In the genomic region with DNA sequence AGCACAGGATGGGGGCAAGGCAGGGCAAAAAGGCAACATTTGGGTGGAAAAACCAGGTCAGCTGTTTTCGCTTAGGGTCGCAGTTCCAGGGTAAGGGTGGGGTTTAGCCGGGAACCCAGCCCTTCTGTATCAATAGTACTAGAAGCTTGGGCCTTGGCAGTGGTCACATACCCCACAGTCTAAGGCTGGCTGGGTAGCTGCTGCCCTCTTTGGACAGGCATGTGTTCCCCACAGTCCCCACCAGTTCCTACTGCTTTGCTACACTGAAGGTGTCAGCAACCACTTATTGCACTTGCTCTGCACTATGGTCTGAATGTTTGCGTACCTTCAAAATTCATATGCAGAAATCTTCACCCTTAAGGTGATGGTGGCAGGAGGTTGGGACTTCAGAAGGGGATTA, we compare ENCODE assay signal across 1 cellular context.
TF ChIP-seq lines count a peak whose summit lies in the region.

No MANE protein-coding gene starts in this region.

TF ChIP-seq in GM23338, 12 proteins besides CTCF, POLR2A, EP300 and RAD21 (continued from another document):
- TF ChIP-seq, protein P1, sequence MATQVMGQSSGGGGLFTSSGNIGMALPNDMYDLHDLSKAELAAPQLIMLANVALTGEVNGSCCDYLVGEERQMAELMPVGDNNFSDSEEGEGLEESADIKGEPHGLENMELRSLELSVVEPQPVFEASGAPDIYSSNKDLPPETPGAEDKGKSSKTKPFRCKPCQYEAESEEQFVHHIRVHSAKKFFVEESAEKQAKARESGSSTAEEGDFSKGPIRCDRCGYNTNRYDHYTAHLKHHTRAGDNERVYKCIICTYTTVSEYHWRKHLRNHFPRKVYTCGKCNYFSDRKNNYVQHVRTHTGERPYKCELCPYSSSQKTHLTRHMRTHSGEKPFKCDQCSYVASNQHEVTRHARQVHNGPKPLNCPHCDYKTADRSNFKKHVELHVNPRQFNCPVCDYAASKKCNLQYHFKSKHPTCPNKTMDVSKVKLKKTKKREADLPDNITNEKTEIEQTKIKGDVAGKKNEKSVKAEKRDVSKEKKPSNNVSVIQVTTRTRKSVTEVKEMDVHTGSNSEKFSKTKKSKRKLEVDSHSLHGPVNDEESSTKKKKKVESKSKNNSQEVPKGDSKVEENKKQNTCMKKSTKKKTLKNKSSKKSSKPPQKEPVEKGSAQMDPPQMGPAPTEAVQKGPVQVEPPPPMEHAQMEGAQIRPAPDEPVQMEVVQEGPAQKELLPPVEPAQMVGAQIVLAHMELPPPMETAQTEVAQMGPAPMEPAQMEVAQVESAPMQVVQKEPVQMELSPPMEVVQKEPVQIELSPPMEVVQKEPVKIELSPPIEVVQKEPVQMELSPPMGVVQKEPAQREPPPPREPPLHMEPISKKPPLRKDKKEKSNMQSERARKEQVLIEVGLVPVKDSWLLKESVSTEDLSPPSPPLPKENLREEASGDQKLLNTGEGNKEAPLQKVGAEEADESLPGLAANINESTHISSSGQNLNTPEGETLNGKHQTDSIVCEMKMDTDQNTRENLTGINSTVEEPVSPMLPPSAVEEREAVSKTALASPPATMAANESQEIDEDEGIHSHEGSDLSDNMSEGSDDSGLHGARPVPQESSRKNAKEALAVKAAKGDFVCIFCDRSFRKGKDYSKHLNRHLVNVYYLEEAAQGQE (IDR thresholded peaks at IDR 0.05; ENCODE audit: unreplicated experiment): no peak
- TF ChIP-seq EZH2 (IDR thresholded peaks at IDR 0.05; ENCODE audit: low read depth, unreplicated experiment) (no peak), ZNF331 (CRISPR knock-in tag; IDR thresholded peaks at IDR 0.05; ENCODE audit: low read depth) (no peak), CREB1 (CRISPR knock-in tag; IDR thresholded peaks at IDR 0.05; ENCODE audit: low read depth) (no peak), ZNF114 (CRISPR knock-in tag; IDR thresholded peaks at IDR 0.05) (no peak)
- TF ChIP-seq, protein P2, sequence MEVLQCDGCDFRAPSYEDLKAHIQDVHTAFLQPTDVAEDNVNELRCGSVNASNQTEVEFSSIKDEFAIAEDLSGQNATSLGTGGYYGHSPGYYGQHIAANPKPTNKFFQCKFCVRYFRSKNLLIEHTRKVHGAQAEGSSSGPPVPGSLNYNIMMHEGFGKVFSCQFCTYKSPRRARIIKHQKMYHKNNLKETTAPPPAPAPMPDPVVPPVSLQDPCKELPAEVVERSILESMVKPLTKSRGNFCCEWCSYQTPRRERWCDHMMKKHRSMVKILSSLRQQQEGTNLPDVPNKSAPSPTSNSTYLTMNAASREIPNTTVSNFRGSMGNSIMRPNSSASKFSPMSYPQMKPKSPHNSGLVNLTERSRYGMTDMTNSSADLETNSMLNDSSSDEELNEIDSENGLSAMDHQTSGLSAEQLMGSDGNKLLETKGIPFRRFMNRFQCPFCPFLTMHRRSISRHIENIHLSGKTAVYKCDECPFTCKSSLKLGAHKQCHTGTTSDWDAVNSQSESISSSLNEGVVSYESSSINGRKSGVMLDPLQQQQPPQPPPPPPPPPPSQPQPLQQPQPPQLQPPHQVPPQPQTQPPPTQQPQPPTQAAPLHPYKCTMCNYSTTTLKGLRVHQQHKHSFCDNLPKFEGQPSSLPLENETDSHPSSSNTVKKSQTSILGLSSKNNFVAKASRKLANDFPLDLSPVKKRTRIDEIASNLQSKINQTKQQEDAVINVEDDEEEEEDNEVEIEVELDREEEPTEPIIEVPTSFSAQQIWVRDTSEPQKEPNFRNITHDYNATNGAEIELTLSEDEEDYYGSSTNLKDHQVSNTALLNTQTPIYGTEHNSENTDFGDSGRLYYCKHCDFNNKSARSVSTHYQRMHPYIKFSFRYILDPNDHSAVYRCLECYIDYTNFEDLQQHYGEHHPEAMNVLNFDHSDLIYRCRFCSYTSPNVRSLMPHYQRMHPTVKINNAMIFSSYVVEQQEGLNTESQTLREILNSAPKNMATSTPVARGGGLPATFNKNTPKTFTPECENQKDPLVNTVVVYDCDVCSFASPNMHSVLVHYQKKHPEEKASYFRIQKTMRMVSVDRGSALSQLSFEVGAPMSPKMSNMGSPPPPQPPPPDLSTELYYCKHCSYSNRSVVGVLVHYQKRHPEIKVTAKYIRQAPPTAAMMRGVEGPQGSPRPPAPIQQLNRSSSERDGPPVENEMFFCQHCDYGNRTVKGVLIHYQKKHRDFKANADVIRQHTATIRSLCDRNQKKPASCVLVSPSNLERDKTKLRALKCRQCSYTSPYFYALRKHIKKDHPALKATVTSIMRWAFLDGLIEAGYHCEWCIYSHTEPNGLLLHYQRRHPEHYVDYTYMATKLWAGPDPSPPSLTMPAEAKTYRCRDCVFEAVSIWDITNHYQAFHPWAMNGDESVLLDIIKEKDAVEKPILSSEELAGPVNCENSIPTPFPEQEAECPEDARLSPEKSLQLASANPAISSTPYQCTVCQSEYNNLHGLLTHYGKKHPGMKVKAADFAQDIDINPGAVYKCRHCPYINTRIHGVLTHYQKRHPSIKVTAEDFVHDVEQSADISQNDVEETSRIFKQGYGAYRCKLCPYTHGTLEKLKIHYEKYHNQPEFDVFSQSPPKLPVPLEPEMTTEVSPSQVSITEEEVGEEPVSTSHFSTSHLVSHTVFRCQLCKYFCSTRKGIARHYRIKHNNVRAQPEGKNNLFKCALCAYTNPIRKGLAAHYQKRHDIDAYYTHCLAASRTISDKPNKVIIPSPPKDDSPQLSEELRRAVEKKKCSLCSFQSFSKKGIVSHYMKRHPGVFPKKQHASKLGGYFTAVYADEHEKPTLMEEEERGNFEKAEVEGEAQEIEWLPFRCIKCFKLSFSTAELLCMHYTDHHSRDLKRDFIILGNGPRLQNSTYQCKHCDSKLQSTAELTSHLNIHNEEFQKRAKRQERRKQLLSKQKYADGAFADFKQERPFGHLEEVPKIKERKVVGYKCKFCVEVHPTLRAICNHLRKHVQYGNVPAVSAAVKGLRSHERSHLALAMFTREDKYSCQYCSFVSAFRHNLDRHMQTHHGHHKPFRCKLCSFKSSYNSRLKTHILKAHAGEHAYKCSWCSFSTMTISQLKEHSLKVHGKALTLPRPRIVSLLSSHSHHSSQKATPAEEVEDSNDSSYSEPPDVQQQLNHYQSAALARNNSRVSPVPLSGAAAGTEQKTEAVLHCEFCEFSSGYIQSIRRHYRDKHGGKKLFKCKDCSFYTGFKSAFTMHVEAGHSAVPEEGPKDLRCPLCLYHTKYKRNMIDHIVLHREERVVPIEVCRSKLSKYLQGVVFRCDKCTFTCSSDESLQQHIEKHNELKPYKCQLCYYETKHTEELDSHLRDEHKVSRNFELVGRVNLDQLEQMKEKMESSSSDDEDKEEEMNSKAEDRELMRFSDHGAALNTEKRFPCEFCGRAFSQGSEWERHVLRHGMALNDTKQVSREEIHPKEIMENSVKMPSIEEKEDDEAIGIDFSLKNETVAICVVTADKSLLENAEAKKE (CRISPR knock-in tag; IDR thresholded peaks at IDR 0.05): no peak
